Comparison of ENCODE assay signal across 10 cellular contexts in genomic region chr11:61357233-61357893, GRCh38. TPM values are rescaled to one million over a fixed set of nuclear protein-coding genes. Genes with fewer than 3 reads are reported as not detected.
A peak's percentile ranks its signal among the peaks of the same experiment; 100 is the strongest.
DNase-seq lines count a peak whose midpoint lies in the region; ATAC-seq lines count a peak whose summit lies in the region.
"Had no signal": no experiment of that assay in that cellular context is flagged by ENCODE, and none has a peak within 500 bp of the region (broad histone marks: within the 10 kb centered on the region; RNA-seq: fewer than 3 reads in every experiment).

No MANE protein-coding gene starts in this region.

- intact Hi-C loops in CD4-positive, alpha-beta memory T cell (cut with micrococcal nuclease): no loop called here

- no peak overlapping the region for H3K4me3 ChIP-seq in CD4-positive, alpha-beta memory T cell (ENCODE audit: low read length in 2 of 2)
- H3K4me3 ChIP-seq: right atrium auricular region had no signal

- H3K9me3 ChIP-seq in CD4-positive, alpha-beta memory T cell (ENCODE audit: control insufficient read depth in 1 of 2, low read length in 2 of 2): no peaks in the 10 kb centered on the region
- H3K9me3 ChIP-seq: right atrium auricular region had no signal

- no peaks in the 10 kb centered on the region for H3K27me3 ChIP-seq in CD4-positive, alpha-beta memory T cell (ENCODE audit: insufficient read depth, low read length)
- H3K27me3 ChIP-seq: right atrium auricular region had no signal

- H3K36me3 Mint-ChIP-seq in stimulated activated naive CD8-positive, alpha-beta T cell treated with anti-CD3 and anti-CD28 coated beads, Interleukin-15, Interleukin-2, amounts not matched to agents 100 ng/mL and 50 ng/mL, for 24 hours (ENCODE audit: low read depth): peaks cover 25% of the 10 kb centered on the region
- H3K36me3 Mint-ChIP-seq in CD4-positive, alpha-beta memory T cell: peaks cover 15 to 26% of the 10 kb centered on the region in 2 donors

- peaks cover 14% of the 10 kb centered on the region for H3K4me1 ChIP-seq in CD4-positive, alpha-beta memory T cell (ENCODE audit: insufficient read depth, low read length)

- H3K4me1 Mint-ChIP-seq in stimulated activated naive CD8-positive, alpha-beta T cell treated with anti-CD3 and anti-CD28 coated beads, Interleukin-15, Interleukin-2, amounts not matched to agents 100 ng/mL and 50 ng/mL, for 24 hours (ENCODE audit: low read depth): peaks cover 38% of the 10 kb centered on the region
- H3K4me1 Mint-ChIP-seq in CD4-positive, alpha-beta memory T cell: peaks cover 16 to 34% (median 22%) of the 10 kb centered on the region in 4 donors

- peaks cover 16% of the 10 kb centered on the region for H3K36me3 ChIP-seq in CD4-positive, alpha-beta memory T cell (ENCODE audit: insufficient read depth, low read length)

- POLR2A ChIA-PET in CD4-positive, alpha-beta memory T cell (lab: Charles Lee; ENCODE audit: partially characterized antibody): interaction anchor here (1.5 kb wide), 1 partner anchor 34 kb away, joined by 3 read pairs; no protein-coding TSS in a partner anchor

- H3K27ac ChIP-seq in CD4-positive, alpha-beta memory T cell (ENCODE audit: low read depth, low read length): no peak overlapping the region
- H3K27ac ChIP-seq: right atrium auricular region had no signal

- ATAC-seq in stimulated activated naive CD8-positive, alpha-beta T cell treated with anti-CD3 and anti-CD28 coated beads, Interleukin-15, Interleukin-2, amounts not matched to agents 100 U/mL and 50 U/mL, for 24 hours: no peak
- ATAC-seq in HG03064 (IDR thresholded peaks at IDR 0.05; ENCODE audit: low read depth, unreplicated experiment): peak; percentile 36
- ATAC-seq in activated CD4-positive, CD25-positive, alpha-beta regulatory T cell treated with anti-CD3 and anti-CD28 coated beads, Interleukin-2, amount 50 U/mL, for 24 hours: no peak

- CTCF ChIA-PET in CD4-positive, alpha-beta memory T cell (lab: Charles Lee; ENCODE audit: partially characterized antibody): interaction anchor here (0.8 to 2.8 kb wide), 2 partner anchors 22 to 28 kb away, joined by 3 to 22 read pairs; no protein-coding TSS in a partner anchor

- H3K27ac Mint-ChIP-seq in stimulated activated naive CD8-positive, alpha-beta T cell treated with anti-CD3 and anti-CD28 coated beads, Interleukin-15, Interleukin-2, amounts not matched to agents 100 ng/mL and 50 ng/mL, for 24 hours: peak overlapping the region; percentile 79
- H3K27ac Mint-ChIP-seq in CD4-positive, alpha-beta memory T cell: peak overlapping the region in 3 of 7 donors; percentile 43 to 72 (median 50)

- no peaks in the 10 kb centered on the region for H3K9me3 Mint-ChIP-seq in stimulated activated naive CD8-positive, alpha-beta T cell treated with anti-CD3 and anti-CD28 coated beads, Interleukin-15, Interleukin-2, amounts not matched to agents 100 ng/mL and 50 ng/mL, for 24 hours
- H3K9me3 Mint-ChIP-seq in CD4-positive, alpha-beta memory T cell: peaks cover 0 to 3% (median 0%) of the 10 kb centered on the region in 8 donors

- DNase-seq in stimulated activated naive CD8-positive, alpha-beta T cell treated with anti-CD3 and anti-CD28 coated beads, Interleukin-15, Interleukin-2, amounts not matched to agents 100 U/mL and 50 U/mL, for 24 hours: no peak
- DNase-seq in SKM-1 treated with dmso at 0.1 percent for 144 hours (lab: John Stamatoyannopoulos, UW; ENCODE audit: unreplicated experiment): peak; percentile 79
- no peak for DNase-seq in NCI-H1436 (lab: John Stamatoyannopoulos, UW)
- no peak for DNase-seq in GM03348 (ENCODE audit: low spot score)
- no peak for DNase-seq in CD4-positive, alpha-beta memory T cell
- DNase-seq: amniotic stem cell had no signal

- no peaks in the 10 kb centered on the region for H3K27me3 Mint-ChIP-seq in stimulated activated naive CD8-positive, alpha-beta T cell treated with anti-CD3 and anti-CD28 coated beads, Interleukin-15, Interleukin-2, amounts not matched to agents 100 ng/mL and 50 ng/mL, for 24 hours
- H3K27me3 Mint-ChIP-seq in CD4-positive, alpha-beta memory T cell: no peaks in the 10 kb centered on the region

- peak overlapping the region; percentile 54 for H3K4me3 Mint-ChIP-seq in stimulated activated naive CD8-positive, alpha-beta T cell treated with anti-CD3 and anti-CD28 coated beads, Interleukin-15, Interleukin-2, amounts not matched to agents 100 ng/mL and 50 ng/mL, for 24 hours
- peak overlapping the region in 4 of 8 donors; percentile 11 to 27 (median 23) for H3K4me3 Mint-ChIP-seq in CD4-positive, alpha-beta memory T cell

RNA-seq across cellular contexts. Expression of gene CYB561A3, which starts 4.3 kb away (rescaled TPM):
- 10 to 100 TPM; 40.1 to 42.6 TPM for total RNA-seq in CD4-positive, alpha-beta memory T cell
- polyA plus RNA-seq in CD4-positive, alpha-beta memory T cell: 10 to 100 TPM; 49.2 to 95.7 TPM

RNA-seq across cellular contexts. Expression of gene TMEM138, which starts 4.8 kb away (rescaled TPM):
- total RNA-seq in CD4-positive, alpha-beta memory T cell: 10 to 100 TPM; 61.2 to 62.5 TPM
- polyA plus RNA-seq in CD4-positive, alpha-beta memory T cell: 10 to 100 TPM; 49.0 to 59.2 TPM

RNA-seq across cellular contexts. Expression of gene TKFC, which starts 24.3 kb away (rescaled TPM):
- 10 to 100 TPM; 42.1 to 43.9 TPM for total RNA-seq in CD4-positive, alpha-beta memory T cell
- polyA plus RNA-seq in CD4-positive, alpha-beta memory T cell: 10 to 100 TPM; 24.5 to 30.2 TPM

RNA-seq across cellular contexts. Expression of gene DDB1, which starts 24.5 kb away (rescaled TPM):
- 100 to 1,000 TPM; 156 to 169 TPM for total RNA-seq in CD4-positive, alpha-beta memory T cell
- 100 to 1,000 TPM; 121 to 141 TPM for polyA plus RNA-seq in CD4-positive, alpha-beta memory T cell

RNA-seq across cellular contexts. Expression of gene TMEM216, which starts 35.0 kb away (rescaled TPM):
- 10 to 100 TPM; 17.2 to 19.4 TPM for total RNA-seq in CD4-positive, alpha-beta memory T cell
- polyA plus RNA-seq in CD4-positive, alpha-beta memory T cell: 10 to 100 TPM; 45.7 to 48.1 TPM
